In genomic region chr2:71216501-71216900, GRCh38 we compare ENCODE assay signal across 18 cellular contexts. TPM values are rescaled to one million over a fixed set of nuclear protein-coding genes. Genes with fewer than 3 reads are reported as not detected.
DNase-seq lines count a peak whose midpoint lies in the region; ATAC-seq and TF ChIP-seq lines count a peak whose summit lies in the region.
"Had no signal": no experiment of that assay in that cellular context is flagged by ENCODE, and none has a peak within 500 bp of the region (broad histone marks: within the 10 kb centered on the region; RNA-seq: fewer than 3 reads in every experiment).

No MANE protein-coding gene starts in this region.

- H4K91ac ChIP-seq in trophoblast cell (ENCODE audit: low read depth, low read length), result no peak overlapping the region

- H3K4me1 ChIP-seq in esophagus (ENCODE audit: control insufficient read depth in 2 of 2, insufficient read depth in 2 of 2, low read length in 1 of 2), result no peaks in the 10 kb centered on the region
- H3K4me1 ChIP-seq in trophoblast cell (ENCODE audit: control insufficient read depth in 1 of 2, insufficient read depth in 2 of 2, low read length in 2 of 2), result no peaks in the 10 kb centered on the region
- H3K4me1 ChIP-seq: HAP-1, SJCRH30 had no signal

- ATAC-seq in GM19324 (IDR thresholded peaks at IDR 0.05; ENCODE audit: low FRiP score, unreplicated experiment), result no peak

- H3K27ac ChIP-seq in esophagus (ENCODE audit: low read depth in 2 of 2, low read length in 1 of 2) (peak overlapping the region; percentile 31 to 80), trophoblast cell (ENCODE audit: low read depth, low read length) (no peak overlapping the region)
- H3K27ac ChIP-seq: RWPE1, SJCRH30 had no signal

- no peaks in the 10 kb centered on the region for H3K79me1 ChIP-seq in trophoblast cell (ENCODE audit: low read length)

- no peak overlapping the region for H3K4ac ChIP-seq in trophoblast cell (ENCODE audit: low read depth, low read length)

- H3K4me3 ChIP-seq in esophagus (ENCODE audit: low read depth in 1 of 2, low read length in 2 of 2) (no peak overlapping the region), trophoblast cell (ENCODE audit: low read depth, low read length) (no peak overlapping the region)
- H3K4me3 ChIP-seq: HAP-1, SJCRH30 had no signal

- no peaks in the 10 kb centered on the region for H3K9me3 ChIP-seq in esophagus (ENCODE audit: control insufficient read depth in 2 of 2, insufficient read depth in 1 of 2, low read depth in 1 of 2, low read length in 1 of 2)
- H3K9me3 ChIP-seq in trophoblast cell (ENCODE audit: insufficient read depth, low read depth, low read length), result no peaks in the 10 kb centered on the region
- H3K9me3 ChIP-seq: HAP-1, SJCRH30 had no signal

- DNase-seq in NCI-H2029 treated with DMSO at 0.1 percent for 48 hours (lab: John Stamatoyannopoulos, UW) (peak; percentile 0), trophoblast cell (peak; percentile 29 to 57), KBM-7 (no peak)
- no peak for DNase-seq in stimulated activated CD4-positive, alpha-beta T cell treated with anti-CD3 and anti-CD28 coated beads, Interleukin-4, amount 100 ng/mL, for 24 hours
- DNase-seq: ACHN, AML-193, COR-L47, NCI-H1436, NCI-H2081, NCI-H2227 treated with DMSO at 0.1 percent for 48 hours, NCI-H526, OCI-M1, SJCRH30 had no signal

- H4K8ac ChIP-seq in trophoblast cell (ENCODE audit: low read depth, low read length), result no peak overlapping the region

- 50 to 60% methylated on average over 1 of the region's 1 CpG for WGBS in esophagus, 2 donors
- WGBS in trophoblast cell (ENCODE audit: extremely low coverage, insufficient coverage, insufficient read length), result no CpG with 5 or more reads among the region's 1 CpG

- H2BK120ac ChIP-seq in trophoblast cell (ENCODE audit: insufficient read depth, low read length, poor library complexity), result no peak overlapping the region

- H3K36me3 ChIP-seq in esophagus (ENCODE audit: control insufficient read depth in 2 of 2, insufficient read depth in 2 of 2, low read length in 1 of 2), result no peaks in the 10 kb centered on the region
- no peaks in the 10 kb centered on the region for H3K36me3 ChIP-seq in trophoblast cell (ENCODE audit: control insufficient read depth in 1 of 2, insufficient read depth in 2 of 2, low read length in 2 of 2)
- H3K36me3 ChIP-seq: HAP-1, SJCRH30 had no signal

- H2AFZ ChIP-seq in trophoblast cell (ENCODE audit: insufficient read depth, low read length, poor library complexity), result no peak overlapping the region

- H2BK12ac ChIP-seq in trophoblast cell (ENCODE audit: low read length), result no peak overlapping the region

- no peak overlapping the region for H3K14ac ChIP-seq in trophoblast cell (ENCODE audit: low read length)

- H3K23ac ChIP-seq in trophoblast cell (ENCODE audit: low read length), result no peak overlapping the region

- no peak for TF ChIP-seq RAD21 in Ishikawa (IDR thresholded peaks at IDR 0.05; ENCODE audit: low read depth)

- TF ChIP-seq EP300 in Ishikawa (IDR thresholded peaks at IDR 0.05; ENCODE audit: borderline replicate concordance), result no peak

- no peak overlapping the region for H3K4me2 ChIP-seq in trophoblast cell (ENCODE audit: low read length)

- H3K18ac ChIP-seq in trophoblast cell (ENCODE audit: low read length), result no peak overlapping the region

- H2BK5ac ChIP-seq in trophoblast cell (ENCODE audit: low read depth, low read length, poor library complexity), result no peak overlapping the region

- H4K12ac ChIP-seq in trophoblast cell (ENCODE audit: low read depth, low read length), result no peak overlapping the region

- in situ Hi-C loops in KBM-7 (cut with MboI; ENCODE audit: low pct_unique_long_range_greater_than_20kb, low sequenced_read_pairs), result no loop called here

- no peaks in the 10 kb centered on the region for H3K79me2 ChIP-seq in trophoblast cell (ENCODE audit: control insufficient read depth, insufficient read depth, low read length, poor library complexity)

- H3K9ac ChIP-seq in trophoblast cell (ENCODE audit: low read length), result no peak overlapping the region

- H2AK5ac ChIP-seq in trophoblast cell (ENCODE audit: low read length), result no peak overlapping the region

- H3K27me3 ChIP-seq in esophagus (ENCODE audit: control insufficient read depth in 1 of 2, insufficient read depth in 2 of 2, low read length in 2 of 2) (no peaks in the 10 kb centered on the region), trophoblast cell (ENCODE audit: insufficient read depth, low read length) (no peaks in the 10 kb centered on the region)
- H3K27me3 ChIP-seq: SJCRH30 had no signal

TF ChIP-seq in Ishikawa, 13 proteins besides CTCF, POLR2A, EP300 and RAD21:
- no peak for TF ChIP-seq MAX (IDR thresholded peaks at IDR 0.05)
- TF ChIP-seq CREB1 (IDR thresholded peaks at IDR 0.05; ENCODE audit: low read depth), result no peak
- no peak for TF ChIP-seq EGR1 (IDR thresholded peaks at IDR 0.05)
- TF ChIP-seq NFIC (IDR thresholded peaks at IDR 0.05), result 0 out of 2 replicates have a peak, but pooled peaks have one; percentile 16
- TF ChIP-seq CEBPB (IDR thresholded peaks at IDR 0.05), result peak; percentile 88

RNA-seq across cellular contexts. Expression of gene PAIP2B, which starts 10.4 kb away (rescaled TPM):
- polyA plus RNA-seq in esophagus, result 1 to 10 TPM; 4.7 to 5.0 TPM
- 3.0 and 3.2 TPM in 2 replicates for polyA plus RNA-seq in trophoblast cell (2013)

Comparison
In these comparisons a context has a peak if more than half of its experiments do, and no peak if none do; other contexts are left out.
1. DNase-seq: peak in NCI-H2029 treated with DMSO at 0.1 percent for 48 hours (single experiment) and trophoblast cell (2 of 2); none in KBM-7 (single experiment) and stimulated activated CD4-positive, alpha-beta T cell treated with anti-CD3 and anti-CD28 coated beads, Interleukin-4, amount 100 ng/mL, for 24 hours (single experiment).